Comparison of ENCODE assay signal across 11 cellular contexts in genomic region chr9:129933709-129934586, GRCh38.
A peak's percentile ranks its signal among the peaks of the same experiment; 100 is the strongest.
DNase-seq lines count a peak whose midpoint lies in the region; ATAC-seq, FAIRE-seq and TF ChIP-seq lines count a peak whose summit lies in the region.
"Had no signal": no experiment of that assay in that cellular context is flagged by ENCODE, and none has a peak within 500 bp of the region (broad histone marks: within the 10 kb centered on the region; RNA-seq: fewer than 3 reads in every experiment).

No MANE protein-coding gene starts in this region.

- no peaks in the 10 kb centered on the region for H3K9me3 Mint-ChIP-seq in activated naive CD4-positive, alpha-beta T cell treated with anti-CD3 and anti-CD28 coated beads for 36 hours
- no peaks in the 10 kb centered on the region for H3K9me3 Mint-ChIP-seq in astrocyte (ENCODE audit: unreplicated experiment)

- H2AFZ ChIP-seq in astrocyte (ENCODE audit: low read depth, low read length) (no peak overlapping the region), mesenchymal stem cell (ENCODE audit: low read depth, low read length) (no peak overlapping the region)

- H3K9ac ChIP-seq in astrocyte (ENCODE audit: low read length) (no peak overlapping the region), mesenchymal stem cell (ENCODE audit: low read length) (peak overlapping the region; percentile 86)
- H3K9ac ChIP-seq: BLaER1 had no signal

- H3K9me3 ChIP-seq in astrocyte (ENCODE audit: insufficient read depth, low read depth, low read length) (no peaks in the 10 kb centered on the region), mesenchymal stem cell (ENCODE audit: control insufficient read depth, low read length) (no peaks in the 10 kb centered on the region), thoracic aorta (no peaks in the 10 kb centered on the region)
- H3K9me3 ChIP-seq: BLaER1 had no signal

- no peak overlapping the region for H4K8ac ChIP-seq in mesenchymal stem cell (ENCODE audit: low read length)

- ATAC-seq in thoracic aorta (ENCODE audit: insufficient number of reproducible peaks, low FRiP score, low read depth) (no peak), GM21717 (IDR thresholded peaks at IDR 0.05; ENCODE audit: unreplicated experiment) (no peak)

- FAIRE-seq in astrocyte (lab: Jason Lieb, UNC), result no peak

- H3K79me2 ChIP-seq in astrocyte (ENCODE audit: insufficient read depth, low read length), result no peaks in the 10 kb centered on the region

- H2BK120ac ChIP-seq in mesenchymal stem cell (ENCODE audit: low read depth, low read length), result no peak overlapping the region

- peaks cover 59% of the 10 kb centered on the region for H3K4me1 Mint-ChIP-seq in activated naive CD4-positive, alpha-beta T cell treated with anti-CD3 and anti-CD28 coated beads for 36 hours (ENCODE audit: low read depth)
- peaks cover 31% of the 10 kb centered on the region for H3K4me1 Mint-ChIP-seq in astrocyte (ENCODE audit: low read depth, unreplicated experiment)

- peaks cover 10% of the 10 kb centered on the region for H3K36me3 Mint-ChIP-seq in activated naive CD4-positive, alpha-beta T cell treated with anti-CD3 and anti-CD28 coated beads for 36 hours (ENCODE audit: low read depth)
- peaks cover 7% of the 10 kb centered on the region for H3K36me3 Mint-ChIP-seq in astrocyte (ENCODE audit: low read depth, unreplicated experiment)

- CTCF ChIA-PET in activated naive CD4-positive, alpha-beta T cell treated with anti-CD3 and anti-CD28 coated beads for 36 hours (lab: Charles Lee), result interaction anchor here (0.9 to 1.6 kb wide), 2 partner anchors 10 to 24 kb away, joined by 3 to 8 read pairs; no protein-coding TSS in a partner anchor

- H3K36me3 ChIP-seq in astrocyte (ENCODE audit: insufficient read depth, low read length) (no peaks in the 10 kb centered on the region), mesenchymal stem cell (ENCODE audit: control insufficient read depth in 1 of 2, insufficient read depth in 2 of 2, low read depth in 1 of 2, low read length in 2 of 2) (peaks cover 0 to 5% of the 10 kb centered on the region in 2 experiments), thoracic aorta (peaks cover 1% of the 10 kb centered on the region)

- H4K91ac ChIP-seq in mesenchymal stem cell (ENCODE audit: low read length), result no peak overlapping the region

- H3K23ac ChIP-seq in mesenchymal stem cell (ENCODE audit: low read length in 2 of 2), result no peak overlapping the region

- H2BK15ac ChIP-seq in mesenchymal stem cell (ENCODE audit: low read depth, poor library complexity, severe bottlenecking), result no peak overlapping the region

- no peak overlapping the region for H2BK12ac ChIP-seq in mesenchymal stem cell (ENCODE audit: low read length in 2 of 2)

- H3K27me3 ChIP-seq in astrocyte (ENCODE audit: insufficient read depth, low read length) (no peaks in the 10 kb centered on the region), mesenchymal stem cell (ENCODE audit: control insufficient read depth in 1 of 2, insufficient read depth in 1 of 2, low read length in 2 of 2) (no peaks in the 10 kb centered on the region), thoracic aorta (replicated peaks; ENCODE audit: insufficient read depth) (no peaks in the 10 kb centered on the region)
- H3K27me3 ChIP-seq: BLaER1 had no signal

- H3K27me3 Mint-ChIP-seq in activated naive CD4-positive, alpha-beta T cell treated with anti-CD3 and anti-CD28 coated beads for 36 hours (ENCODE audit: low read depth), result no peaks in the 10 kb centered on the region
- no peaks in the 10 kb centered on the region for H3K27me3 Mint-ChIP-seq in astrocyte (ENCODE audit: low read depth, unreplicated experiment)

- no peaks in the 10 kb centered on the region for H3K79me1 ChIP-seq in mesenchymal stem cell (replicated peaks; ENCODE audit: low read length, poor library complexity, severe bottlenecking)

- peaks cover 8% of the 10 kb centered on the region for H3K4me1 ChIP-seq in astrocyte (ENCODE audit: insufficient read depth, low read length)
- no peaks in the 10 kb centered on the region for H3K4me1 ChIP-seq in mesenchymal stem cell (ENCODE audit: control insufficient read depth, insufficient read depth, low read depth, low read length)
- H3K4me1 ChIP-seq in thoracic aorta (ENCODE audit: control insufficient read depth in 1 of 2, low read depth in 2 of 2), result peaks cover 44 to 60% of the 10 kb centered on the region in 2 donors

- H3K4me2 ChIP-seq in astrocyte (ENCODE audit: low read length), result no peak overlapping the region
- H3K4me2 ChIP-seq in mesenchymal stem cell (ENCODE audit: low read length, poor library complexity, severe bottlenecking), result no peak overlapping the region
- H3K4me2 ChIP-seq: BLaER1 had no signal

- H3K27ac ChIP-seq in astrocyte (ENCODE audit: low read depth, low read length) (no peak overlapping the region), mesenchymal stem cell (ENCODE audit: low read length, poor library complexity, severe bottlenecking) (no peak overlapping the region), thoracic aorta (peak overlapping the region; percentile 32 to 77)
- H3K27ac ChIP-seq: BLaER1 had no signal

- no peaks in the 10 kb centered on the region for H4K20me1 ChIP-seq in astrocyte (ENCODE audit: insufficient read depth, low read length)
- H4K20me1 ChIP-seq: BLaER1 had no signal

- H3K4me3 Mint-ChIP-seq in activated naive CD4-positive, alpha-beta T cell treated with anti-CD3 and anti-CD28 coated beads for 36 hours, result no peak overlapping the region
- no peak overlapping the region for H3K4me3 Mint-ChIP-seq in astrocyte (ENCODE audit: unreplicated experiment)

- no peak overlapping the region for H3K14ac ChIP-seq in mesenchymal stem cell (ENCODE audit: low read length in 2 of 2)

- no peak overlapping the region for H3K4ac ChIP-seq in mesenchymal stem cell (ENCODE audit: low read depth in 1 of 2, low read length in 2 of 2)

- WGBS in mesenchymal stem cell, result 77% methylated on average over 6 of the region's 7 CpGs

- TF ChIP-seq CTCF in astrocyte (IDR thresholded peaks at IDR 0.05; ENCODE audit: insufficient read depth, low read depth, low read length), result no peak
- TF ChIP-seq CTCF in thoracic aorta (IDR thresholded peaks at IDR 0.05), result no peak

- intact Hi-C loops in activated naive CD4-positive, alpha-beta T cell treated with anti-CD3 and anti-CD28 coated beads for 36 hours (cut with micrococcal nuclease), result loop anchor here (1.0 to 2.0 kb wide), 2 partner anchors 10 to 47 kb away; no protein-coding TSS in a partner anchor

- no peak overlapping the region for H3K18ac ChIP-seq in mesenchymal stem cell (ENCODE audit: low read depth in 1 of 2, low read length in 2 of 2)

- H3K27ac Mint-ChIP-seq in activated naive CD4-positive, alpha-beta T cell treated with anti-CD3 and anti-CD28 coated beads for 36 hours, result peak overlapping the region; percentile 84
- H3K27ac Mint-ChIP-seq in astrocyte (ENCODE audit: unreplicated experiment), result no peak overlapping the region

- H3K4me3 ChIP-seq in astrocyte (ENCODE audit: insufficient read depth, low read depth, low read length), result no peak overlapping the region
- peak overlapping the region in 1 of 2 experiments; percentile 48 for H3K4me3 ChIP-seq in mesenchymal stem cell (ENCODE audit: insufficient read depth in 1 of 2, low read depth in 1 of 2, low read length in 2 of 2)
- H3K4me3 ChIP-seq in thoracic aorta, result no peak overlapping the region
- H3K4me3 ChIP-seq: BLaER1, lung had no signal

- DNase-seq in activated naive CD4-positive, alpha-beta T cell treated with anti-CD3 and anti-CD28 coated beads for 36 hours, result no peak
- no peak for DNase-seq in activated naive CD4-positive, alpha-beta T cell treated with anti-CD3 and anti-CD28 coated beads, Interleukin-2, amount 50 U/mL, for 16 hours
- DNase-seq in astrocyte (ENCODE audit: low read depth) (peak; percentile 26), mesenchymal stem cell (peak; percentile 29), thoracic aorta (ENCODE audit: low spot score) (no peak), NCI-H2227 treated with DMSO at 0.1 percent for 48 hours (lab: John Stamatoyannopoulos, UW) (no peak), NAMALWA (ENCODE audit: low spot score) (no peak)
- DNase-seq: cortex of kidney had no signal

- H2AK5ac ChIP-seq in mesenchymal stem cell (ENCODE audit: low read length, severe bottlenecking), result no peak overlapping the region

- no peak overlapping the region for H2BK5ac ChIP-seq in mesenchymal stem cell (ENCODE audit: low read depth, low read length, poor library complexity, severe bottlenecking)

Comparison
In these comparisons a context has a peak if more than half of its experiments do, and no peak if none do; other contexts are left out.
1. DNase-seq: peak in astrocyte (single experiment) and mesenchymal stem cell (single experiment); none in activated naive CD4-positive, alpha-beta T cell treated with anti-CD3 and anti-CD28 coated beads for 36 hours (single experiment), activated naive CD4-positive, alpha-beta T cell treated with anti-CD3 and anti-CD28 coated beads, Interleukin-2, amount 50 U/mL, for 16 hours (single experiment), thoracic aorta (single experiment), NCI-H2227 treated with DMSO at 0.1 percent for 48 hours (single experiment) and NAMALWA (single experiment).
2. H3K27ac ChIP-seq: peak in thoracic aorta (2 of 2); none in astrocyte (single experiment) and mesenchymal stem cell (single experiment).